In the genomic region with DNA sequence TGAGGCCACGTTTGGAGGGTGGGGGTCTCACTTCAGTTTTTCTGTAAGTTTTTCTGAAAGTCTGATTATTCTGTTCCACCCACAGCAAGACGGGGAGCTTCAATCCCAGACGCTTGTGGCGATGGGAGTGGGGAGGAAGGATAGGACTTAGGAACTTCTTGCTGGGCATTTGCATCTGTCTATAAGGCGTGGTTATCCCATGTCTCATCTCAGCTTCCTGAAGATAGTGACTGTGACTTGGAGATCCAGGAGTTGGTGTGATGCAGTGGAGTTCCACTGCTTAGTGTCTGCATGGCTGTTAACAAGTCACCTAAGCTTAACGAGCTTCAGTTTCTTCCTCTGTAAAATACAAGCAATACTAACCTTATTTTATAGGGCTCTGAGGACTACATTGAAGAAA, we compare ENCODE assay signal across 15 cellular contexts. TPM values are rescaled to one million over a fixed set of nuclear protein-coding genes. Genes with fewer than 3 reads are reported as not detected.
DNase-seq lines count a peak whose midpoint lies in the region; FAIRE-seq and TF ChIP-seq lines count a peak whose summit lies in the region.
"Had no signal": no experiment of that assay in that cellular context is flagged by ENCODE, and none has a peak within 500 bp of the region (broad histone marks: within the 10 kb centered on the region; RNA-seq: fewer than 3 reads in every experiment).

No MANE protein-coding gene starts in this region.

- intact Hi-C loops in PC-9 (cut with micrococcal nuclease; ENCODE audit: unreplicated experiment), result loop anchor here (5.0 to 10.0 kb wide), 2 partner anchors 34 to 122 kb away; a partner anchor contains a TSS

- H3K36me3 Mint-ChIP-seq in progenitor cell of endocrine pancreas (ENCODE audit: insufficient read depth), result no peaks in the 10 kb centered on the region

- CTCF ChIA-PET in PC-9 (lab: Charles Lee), result interaction anchor here (0.6 kb wide), 1 partner anchor 15 kb away, joined by 7 read pairs; no protein-coding TSS in a partner anchor

- POLR2A ChIA-PET in PC-9 (lab: Charles Lee; ENCODE audit: unreplicated experiment), result interaction anchor here (0.8 kb wide), 1 partner anchor 81 kb away, joined by 5 read pairs; no protein-coding TSS in a partner anchor

- H3K4me3 ChIP-seq in PC-9 (no peak overlapping the region), esophagus (ENCODE audit: low read depth in 1 of 2, low read length in 2 of 2) (no peak overlapping the region)

- no peaks in the 10 kb centered on the region for H3K27me3 ChIP-seq in PC-9 (ENCODE audit: insufficient read depth, low read depth)
- H3K27me3 ChIP-seq in esophagus (ENCODE audit: control insufficient read depth in 1 of 2, insufficient read depth in 2 of 2, low read length in 2 of 2), result no peaks in the 10 kb centered on the region

- H4K20me1 ChIP-seq in PC-9 (ENCODE audit: insufficient read depth), result no peaks in the 10 kb centered on the region

- H3K4me1 ChIP-seq in PC-9 (replicated peaks; ENCODE audit: insufficient read depth) (peaks cover 64% of the 10 kb centered on the region), esophagus (ENCODE audit: control insufficient read depth in 2 of 2, insufficient read depth in 2 of 2, low read length in 1 of 2) (peaks cover 7 to 21% of the 10 kb centered on the region in 2 donors)

- H3K36me3 ChIP-seq in PC-9 (ENCODE audit: low read depth) (no peaks in the 10 kb centered on the region), esophagus (ENCODE audit: control insufficient read depth in 2 of 2, insufficient read depth in 2 of 2, low read length in 1 of 2) (no peaks in the 10 kb centered on the region)

- peak overlapping the region; percentile 97 for H3K27ac Mint-ChIP-seq in progenitor cell of endocrine pancreas

- H3K9me3 ChIP-seq in PC-9 (ENCODE audit: insufficient read depth, low read depth), result no peaks in the 10 kb centered on the region
- H3K9me3 ChIP-seq in esophagus (ENCODE audit: control insufficient read depth in 2 of 2, insufficient read depth in 1 of 2, low read depth in 1 of 2, low read length in 1 of 2), result no peaks in the 10 kb centered on the region

- H3K27ac ChIP-seq in PC-9 (peak overlapping the region; percentile 66), esophagus (ENCODE audit: low read depth in 2 of 2, low read length in 1 of 2) (peak overlapping the region; percentile 91 to 98)

- no peak for FAIRE-seq in frontal cortex (lab: Jason Lieb, UNC)

- peaks cover 57% of the 10 kb centered on the region for H3K4me1 Mint-ChIP-seq in progenitor cell of endocrine pancreas (ENCODE audit: low read depth)

- H3K9me3 Mint-ChIP-seq in progenitor cell of endocrine pancreas (ENCODE audit: low read depth), result no peaks in the 10 kb centered on the region

- TF ChIP-seq CTCF in PC-9 (conservative IDR thresholded peaks at IDR 0.05) (no peak), progenitor cell of endocrine pancreas (IDR thresholded peaks at IDR 0.05; ENCODE audit: unreplicated experiment) (no peak)

- H2AFZ ChIP-seq in PC-9, result no peak overlapping the region

- no peaks in the 10 kb centered on the region for H3K79me2 ChIP-seq in PC-9 (ENCODE audit: low read depth)

- H3K4me2 ChIP-seq in PC-9, result peak overlapping the region; percentile 67

- DNase-seq in PC-9 (no peak), progenitor cell of endocrine pancreas (ENCODE audit: low spot score, unreplicated experiment) (no peak), epidermal melanocyte (ENCODE audit: insufficient read length, low spot score) (no peak), GM19238 (ENCODE audit: insufficient read length, low spot score) (no peak), frontal cortex (ENCODE audit: low spot score in 2 of 2) (no peak), superior temporal gyrus (ENCODE audit: extremely low spot score) (no peak)
- DNase-seq: EL, Karpas-422, NCI-H1930, NCI-H2171 treated with DMSO at 0.1 percent for 48 hours had no signal

- H3K9me2 ChIP-seq in PC-9 (ENCODE audit: insufficient read depth), result no peaks in the 10 kb centered on the region

- WGBS in esophagus, 2 donors, result 75 to 79% methylated on average over 6 of the region's 6 CpGs

- no TSS peak for BruUV-seq in PC-9 (replicated peaks; lab: Mats Ljungman, UMichigan)

- H3F3A ChIP-seq in PC-9 (ENCODE audit: insufficient read depth, low read depth), result peaks cover 29% of the 10 kb centered on the region

- H3K27me3 Mint-ChIP-seq in progenitor cell of endocrine pancreas, result no peaks in the 10 kb centered on the region

- no peak overlapping the region for H3K4me3 Mint-ChIP-seq in progenitor cell of endocrine pancreas (ENCODE audit: low read depth)

RNA-seq across cellular contexts. Expression of a gene that starts 58.9 kb away (rescaled TPM):
- total RNA-seq in PC-9 (2021) (13.4 and 16.5 TPM in 2 replicates), progenitor cell of endocrine pancreas (2.4 and 3.7 TPM in 2 replicates), frontal cortex (not detected)
- polyA plus RNA-seq in esophagus, result 100 to 1,000 TPM in 1 of 2 donors, 10 to 100 TPM in 1; 85.2 to 102 TPM
- total RNA-seq: H4, NCI-H460, SK-MEL-5 had no signal
- polyA plus RNA-seq: BJ had no signal
